In the genomic region with DNA sequence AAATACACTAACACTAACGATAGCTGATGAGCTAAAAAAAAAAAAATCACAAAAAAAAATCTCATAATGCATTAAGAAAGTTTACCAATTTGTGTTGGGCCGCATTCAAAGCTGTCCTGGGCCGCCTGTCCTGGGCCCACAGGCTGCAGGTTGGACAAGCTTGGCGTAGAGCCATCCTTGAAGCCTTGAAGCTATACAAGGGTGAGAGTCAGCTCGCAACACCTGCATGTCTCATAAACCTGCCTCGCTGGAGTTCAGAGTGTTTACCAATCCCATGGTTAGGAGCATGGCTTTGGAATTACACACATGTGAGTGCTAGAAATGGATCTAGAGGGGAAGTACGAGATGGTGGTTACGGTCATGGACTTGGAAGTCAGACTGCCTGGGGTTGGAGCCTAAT, we compare ENCODE assay signal across 14 cellular contexts.
"Had no signal": no experiment of that assay in that cellular context is flagged by ENCODE, and none has a peak within 500 bp of the region (broad histone marks: within the 10 kb centered on the region; RNA-seq: fewer than 3 reads in every experiment).

No MANE protein-coding gene starts in this region.

- H3K36me3 ChIP-seq: lower lobe of right lung, neural progenitor cell, sigmoid colon, spleen had no signal

- DNase-seq: activated CD4-positive, alpha-beta T cell treated with anti-CD3 and anti-CD28 coated beads for 1 hour; activated CD4-positive, alpha-beta T cell treated with anti-CD3 and anti-CD28 coated beads, Interleukin-2, amount 50 U/mL, for 48 hours; activated naive CD4-positive, alpha-beta T cell treated with anti-CD3 and anti-CD28 coated beads for 36 hours; activated naive CD8-positive, alpha-beta T cell treated with anti-CD3 and anti-CD28 coated beads, Interleukin-2, amount 50 U/mL, for 24 hours; aorta; effector memory CD4-positive, alpha-beta T cell; head of caudate nucleus; lower lobe of right lung; sigmoid colon; spleen; stimulated activated naive CD8-positive, alpha-beta T cell treated with anti-CD3 and anti-CD28 coated beads, Interleukin-15, amount 100 ng/mL, for 72 hours had no signal

- H3K9me3 ChIP-seq: lower lobe of right lung, sigmoid colon, spleen had no signal

- ATAC-seq: activated naive CD8-positive, alpha-beta T cell treated with anti-CD3 and anti-CD28 coated beads, Interleukin-2, amount 50 U/mL, for 24 hours; activated T-helper 17 cell treated with anti-CD3 and anti-CD28 coated beads, Interleukin-2, amount 50 U/mL, for 72 hours; lower lobe of right lung; stimulated activated naive CD8-positive, alpha-beta T cell treated with anti-CD3 and anti-CD28 coated beads, Interleukin-15, amount 100 ng/mL, for 72 hours had no signal

- H3K4me3 ChIP-seq: lower lobe of right lung, neural progenitor cell, sigmoid colon, spleen had no signal

- H3K27me3 ChIP-seq: neural progenitor cell, sigmoid colon, spleen had no signal

- H3K27ac ChIP-seq: neural progenitor cell, spleen, VCaP had no signal

- H3K4me1 ChIP-seq: lower lobe of right lung, sigmoid colon had no signal
